1 cellular context compared by ENCODE assay signal in genomic region chr19:51507640-51508058, GRCh38.
TF ChIP-seq lines count a peak whose summit lies in the region.

No MANE protein-coding gene starts in this region.

TF ChIP-seq in K562, 482 proteins besides CTCF, POLR2A, EP300 and RAD21 (continued from another document and continues in another):
- no peak for TF ChIP-seq ZNF318 (IDR thresholded peaks at IDR 0.05; ENCODE audit: borderline replicate concordance in 1 of 2, low read depth in 1 of 2)
- no peak for TF ChIP-seq POLR2AphosphoS2 (IDR thresholded peaks at IDR 0.05; ENCODE audit: low read length)
- TF ChIP-seq ESRRA (IDR thresholded peaks at IDR 0.05; ENCODE audit: borderline replicate concordance, low read depth) = no peak
- no peak for TF ChIP-seq ZNF408 (CRISPR knock-in tag; IDR thresholded peaks at IDR 0.05; ENCODE audit: low read depth)
- TF ChIP-seq SNAPC5 (CRISPR knock-in tag; IDR thresholded peaks at IDR 0.05) = no peak
- no peak for TF ChIP-seq KLF6 (CRISPR knock-in tag; IDR thresholded peaks at IDR 0.05; ENCODE audit: borderline replicate concordance)
- TF ChIP-seq TFAP4 (CRISPR knock-in tag; IDR thresholded peaks at IDR 0.05; ENCODE audit: borderline replicate concordance) = no peak
- no peak for TF ChIP-seq HINFP (tag; conservative IDR thresholded peaks at IDR 0.05; ENCODE audit: low read depth)
- peak; percentile 47; the same call in 1 of the 2 replicates for TF ChIP-seq SMARCA5 (IDR thresholded peaks at IDR 0.05)
- TF ChIP-seq MYNN (IDR thresholded peaks at IDR 0.05) = no peak
- TF ChIP-seq MYNN (CRISPR knock-in tag; IDR thresholded peaks at IDR 0.05) = no peak
- TF ChIP-seq SETDB1 (IDR thresholded peaks at IDR 0.05; ENCODE audit: low read length) = no peak
- no peak for TF ChIP-seq SP2 (IDR thresholded peaks at IDR 0.05; ENCODE audit: extremely low read depth, low read depth, low read length, poor library complexity, severe bottlenecking)
- no peak for TF ChIP-seq MAX (CRISPR knock-in tag; IDR thresholded peaks at IDR 0.05)
- no peak for TF ChIP-seq HMG20B (CRISPR knock-in tag; IDR thresholded peaks at IDR 0.05)
- no peak for TF ChIP-seq ZC3H8 (IDR thresholded peaks at IDR 0.05)
- no peak for TF ChIP-seq RBBP5 (IDR thresholded peaks at IDR 0.05; ENCODE audit: borderline replicate concordance, insufficient read depth, low read length, poor library complexity, severe bottlenecking)
- TF ChIP-seq TBP (optimal IDR thresholded peaks at IDR 0.05; ENCODE audit: low read depth, low read length) = peak; percentile 12
- no peak for TF ChIP-seq POU5F1 (IDR thresholded peaks at IDR 0.05; ENCODE audit: borderline replicate concordance, low read depth, low read length, partially characterized antibody)
- TF ChIP-seq SMC3 (conservative IDR thresholded peaks at IDR 0.05; ENCODE audit: insufficient read depth, low read depth, low read length) = no peak
- no peak for TF ChIP-seq NFIC (IDR thresholded peaks at IDR 0.05)
- 0 out of 2 replicates have a peak, but pooled peaks have one; percentile 54 for TF ChIP-seq THRAP3 (IDR thresholded peaks at IDR 0.05; ENCODE audit: borderline replicate concordance)
- TF ChIP-seq ADNP (tag; IDR thresholded peaks at IDR 0.05) = no peak
- TF ChIP-seq GABPB2 (CRISPR knock-in tag; conservative IDR thresholded peaks at IDR 0.05) = no peak
- no peak for TF ChIP-seq MYC (IDR thresholded peaks at IDR 0.05; ENCODE audit: low read depth, low read length)
- no peak for TF ChIP-seq MYC (CRISPR knock-in tag; IDR thresholded peaks at IDR 0.05; ENCODE audit: borderline replicate concordance, low read depth)
- no peak for TF ChIP-seq ZNF77 (CRISPR knock-in tag; IDR thresholded peaks at IDR 0.05)
- no peak for TF ChIP-seq BRF2 (IDR thresholded peaks at IDR 0.05; ENCODE audit: borderline replicate concordance, insufficient read depth, insufficient read length)
- TF ChIP-seq JUND (IDR thresholded peaks at IDR 0.05; ENCODE audit: borderline replicate concordance, low read depth, low read length) = no peak
- no peak; the same call in 2 of the 3 replicates for TF ChIP-seq JUND (tag; IDR thresholded peaks at IDR 0.05; ENCODE audit: borderline replicate concordance, low read depth, low read length)
- TF ChIP-seq BMI1 (IDR thresholded peaks at IDR 0.05; ENCODE audit: low read length) = no peak
- no peak for TF ChIP-seq NFXL1 (CRISPR knock-in tag; IDR thresholded peaks at IDR 0.05)
- no peak for TF ChIP-seq MEF2A (IDR thresholded peaks at IDR 0.05; ENCODE audit: control insufficient read depth, low read depth, low read length)
- TF ChIP-seq CSDE1 (IDR thresholded peaks at IDR 0.05) = no peak; a peak in 1 of 4 replicates
- no peak for TF ChIP-seq CREBBP (IDR thresholded peaks at IDR 0.05; ENCODE audit: low read depth, low read length)
- TF ChIP-seq POLR2H (tag; IDR thresholded peaks at IDR 0.05; ENCODE audit: low read depth) = no peak; the same call in 1 of the 2 replicates
- TF ChIP-seq HSF4 (CRISPR knock-in tag; IDR thresholded peaks at IDR 0.05; ENCODE audit: borderline replicate concordance) = 0 out of 2 replicates have a peak, but pooled peaks have one; percentile 52
- TF ChIP-seq IFI16 (CRISPR knock-in tag; IDR thresholded peaks at IDR 0.05) = no peak
- TF ChIP-seq ETV6 (IDR thresholded peaks at IDR 0.05; ENCODE audit: borderline replicate concordance in 1 of 2, low read depth in 2 of 2, low read length in 1 of 2) = no peak
- TF ChIP-seq ETV6 (CRISPR knock-in tag; IDR thresholded peaks at IDR 0.05; ENCODE audit: borderline replicate concordance) = no peak
- TF ChIP-seq SMARCB1 (IDR thresholded peaks at IDR 0.05; ENCODE audit: insufficient read length, low read depth) = no peak
- peak; percentile 24; the same call in 1 of the 2 replicates for TF ChIP-seq USF1 (CRISPR knock-in tag; IDR thresholded peaks at IDR 0.05)
- no peak for TF ChIP-seq ZNF280A (IDR thresholded peaks at IDR 0.05; ENCODE audit: low read depth, partially characterized antibody)
- TF ChIP-seq HES1 (IDR thresholded peaks at IDR 0.05; ENCODE audit: low read depth) = no peak
- TF ChIP-seq TAF9B (IDR thresholded peaks at IDR 0.05; ENCODE audit: partially characterized antibody) = no peak
- TF ChIP-seq LARP7 (IDR thresholded peaks at IDR 0.05) = no peak
- no peak for TF ChIP-seq KAT8 (IDR thresholded peaks at IDR 0.05; ENCODE audit: low read depth)
